ENCODE assay signal across 15 cellular contexts in the genomic region with DNA sequence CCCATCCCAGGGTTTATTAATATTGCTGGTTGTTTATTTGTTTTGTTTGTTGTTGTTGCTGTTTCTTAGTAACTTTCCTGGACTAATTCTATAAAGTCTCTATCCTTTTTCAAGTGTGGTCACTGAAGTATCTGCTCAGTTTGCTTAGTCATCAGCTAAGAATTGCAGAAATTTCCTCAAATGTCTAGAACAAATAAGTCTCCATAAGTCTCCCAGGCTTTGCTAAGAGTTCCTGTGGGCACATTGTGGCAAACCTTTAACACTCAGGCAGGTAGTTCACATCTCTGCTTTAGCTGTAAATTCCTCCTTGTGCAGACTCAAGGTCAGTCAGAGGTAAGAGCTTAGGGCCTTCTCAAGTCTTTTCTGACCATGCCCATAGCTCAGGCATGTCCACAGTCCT. TPM values are rescaled to one million over a fixed set of nuclear protein-coding genes. Genes with fewer than 3 reads are reported as not detected.
DNase-seq lines count a peak whose midpoint lies in the region; ATAC-seq and TF ChIP-seq lines count a peak whose summit lies in the region.
"Had no signal": no experiment of that assay in that cellular context is flagged by ENCODE, and none has a peak within 500 bp of the region (broad histone marks: within the 10 kb centered on the region; RNA-seq: fewer than 3 reads in every experiment).

No MANE protein-coding gene starts in this region.

- H3K27ac ChIP-seq in GM23248 = peak overlapping the region; percentile 82
- 0 out of 2 replicates have a peak overlapping the region, but pooled peaks have one; percentile 11 for H3K27ac ChIP-seq in SJCRH30
- no peak overlapping the region for H3K27ac ChIP-seq in fibroblast of lung (ENCODE audit: insufficient read depth, low read length)

- no peaks in the 10 kb centered on the region for H3K27me3 ChIP-seq in GM23248 (replicated peaks; ENCODE audit: insufficient read depth)
- H3K27me3 ChIP-seq in SJCRH30 = no peaks in the 10 kb centered on the region
- no peaks in the 10 kb centered on the region for H3K27me3 ChIP-seq in fibroblast of lung (ENCODE audit: control insufficient read depth, insufficient read depth, low read length)

- peaks cover 59% of the 10 kb centered on the region for H3K27me3 Mint-ChIP-seq in stimulated activated memory B cell treated with anti-CD40 and anti-IgM and Interleukin-4, amounts not matched to agents 10 μg/mL and 1 μg/mL and 100 μg/mL, for 72 hours

- H3K9ac ChIP-seq in GM23248 (peak overlapping the region; percentile 60), fibroblast of lung (ENCODE audit: insufficient read depth, low read length) (no peak overlapping the region)

- no peaks in the 10 kb centered on the region for H3K79me2 ChIP-seq in GM23248 (ENCODE audit: insufficient read depth)
- H3K79me2 ChIP-seq in fibroblast of lung (ENCODE audit: control insufficient read depth, insufficient read depth, low read length) = no peaks in the 10 kb centered on the region

- DNase-seq in GM23248 = peak; percentile 89
- DNase-seq in SJCRH30 = peak in 1 of 2 experiments; percentile 28
- peak; percentile 53 to 99 for DNase-seq in fibroblast of lung (ENCODE audit: low read depth in 2 of 2)
- peak; percentile 87 for DNase-seq in retinal pigment epithelial cell (ENCODE audit: low read depth)
- no peak for DNase-seq in NK-92 (lab: John Stamatoyannopoulos, UW; ENCODE audit: unreplicated experiment)
- DNase-seq: activated CD8-positive, alpha-beta T cell treated with anti-CD3 and anti-CD28 coated beads for 36 hours; GDM1; left colon; NCI-H524 treated with DMSO at 0.1 percent for 48 hours; stimulated activated CD4-positive, alpha-beta T cell treated with anti-CD3 and anti-CD28 coated beads, Interleukin-4, amount 100 ng/mL, for 1 hour had no signal

- ATAC-seq in HG02938 (IDR thresholded peaks at IDR 0.05; ENCODE audit: unreplicated experiment) = no peak
- ATAC-seq in stimulated activated memory B cell treated with anti-CD40 and anti-IgM and Interleukin-4, amounts not matched to agents 10 μg/mL and 1 μg/mL and 100 μg/mL, for 72 hours = no peak
- ATAC-seq in activated CD4-positive, CD25-positive, alpha-beta regulatory T cell treated with anti-CD3 and anti-CD28 coated beads, Interleukin-2, amount 50 U/mL, for 24 hours = no peak
- ATAC-seq: activated CD8-positive, alpha-beta T cell treated with anti-CD3 and anti-CD28 coated beads for 36 hours; left colon had no signal

- peaks cover 12% of the 10 kb centered on the region for H3F3A ChIP-seq in GM23248 (ENCODE audit: insufficient read depth)

- H3K9me3 ChIP-seq in GM23248 (ENCODE audit: low read depth) (no peaks in the 10 kb centered on the region), SJCRH30 (replicated peaks) (no peaks in the 10 kb centered on the region; the same call in 1 of the 2 replicates), fibroblast of lung (ENCODE audit: control insufficient read depth, insufficient read depth, low read depth, low read length) (no peaks in the 10 kb centered on the region)

- H2AFZ ChIP-seq in GM23248 (no peak overlapping the region), fibroblast of lung (ENCODE audit: low read length) (no peak overlapping the region)

- TF ChIP-seq CTCF in fibroblast of lung (conservative IDR thresholded peaks at IDR 0.05 in 1 of 2, IDR thresholded peaks at IDR 0.05 in 1 of 2; ENCODE audit: low read depth in 1 of 2, low read length in 2 of 2) = no peak
- no peak for TF ChIP-seq CTCF in retinal pigment epithelial cell (conservative IDR thresholded peaks at IDR 0.05; ENCODE audit: low read depth, low read length)

- in situ Hi-C loops in GM23248 (cut with MboI) = no loop called here

- no peak overlapping the region for H3K4me3 Mint-ChIP-seq in stimulated activated memory B cell treated with anti-CD40 and anti-IgM and Interleukin-4, amounts not matched to agents 10 μg/mL and 1 μg/mL and 100 μg/mL, for 72 hours
- H3K4me3 Mint-ChIP-seq: activated CD8-positive, alpha-beta T cell treated with anti-CD3 and anti-CD28 coated beads for 36 hours had no signal

- H3K27ac Mint-ChIP-seq in stimulated activated memory B cell treated with anti-CD40 and anti-IgM and Interleukin-4, amounts not matched to agents 10 μg/mL and 1 μg/mL and 100 μg/mL, for 72 hours = no peak overlapping the region
- H3K27ac Mint-ChIP-seq: activated CD8-positive, alpha-beta T cell treated with anti-CD3 and anti-CD28 coated beads for 36 hours had no signal

- peaks cover 12% of the 10 kb centered on the region for H3K9me3 Mint-ChIP-seq in stimulated activated memory B cell treated with anti-CD40 and anti-IgM and Interleukin-4, amounts not matched to agents 10 μg/mL and 1 μg/mL and 100 μg/mL, for 72 hours

- peaks cover 23% of the 10 kb centered on the region for H3K4me1 ChIP-seq in GM23248 (ENCODE audit: insufficient read depth)
- H3K4me1 ChIP-seq in SJCRH30 = peaks cover 17% of the 10 kb centered on the region
- peaks cover 6% of the 10 kb centered on the region for H3K4me1 ChIP-seq in fibroblast of lung (ENCODE audit: control insufficient read depth, extremely low read depth, insufficient read depth, low read length)

- H3K4me2 ChIP-seq in GM23248 (ENCODE audit: unreplicated experiment) (peak overlapping the region; percentile 72), fibroblast of lung (ENCODE audit: extremely low read depth, insufficient read depth, low read length) (peak overlapping the region; percentile 19)

- H3K36me3 ChIP-seq in GM23248 (ENCODE audit: low read depth) (no peaks in the 10 kb centered on the region), SJCRH30 (no peaks in the 10 kb centered on the region), fibroblast of lung (ENCODE audit: control insufficient read depth, insufficient read depth, low read length) (no peaks in the 10 kb centered on the region)

- no peaks in the 10 kb centered on the region for H3K4me1 Mint-ChIP-seq in stimulated activated memory B cell treated with anti-CD40 and anti-IgM and Interleukin-4, amounts not matched to agents 10 μg/mL and 1 μg/mL and 100 μg/mL, for 72 hours

- no peaks in the 10 kb centered on the region for H3K9me2 ChIP-seq in GM23248 (ENCODE audit: insufficient read depth)

- no peak overlapping the region for H3K4me3 ChIP-seq in GM23248
- no peak overlapping the region for H3K4me3 ChIP-seq in SJCRH30
- H3K4me3 ChIP-seq in fibroblast of lung (replicated peaks in 1 of 4; ENCODE audit: control extremely low read depth in 1 of 4, insufficient read depth in 1 of 4, low read depth in 3 of 4, low read length in 4 of 4) = no peak overlapping the region
- H3K4me3 ChIP-seq in retinal pigment epithelial cell (ENCODE audit: low read length) = no peak overlapping the region

- H3K36me3 Mint-ChIP-seq in stimulated activated memory B cell treated with anti-CD40 and anti-IgM and Interleukin-4, amounts not matched to agents 10 μg/mL and 1 μg/mL and 100 μg/mL, for 72 hours = peaks cover 1% of the 10 kb centered on the region

- H4K20me1 ChIP-seq in GM23248 (ENCODE audit: insufficient read depth) (no peaks in the 10 kb centered on the region), fibroblast of lung (ENCODE audit: control insufficient read depth, extremely low read depth, insufficient read depth, low read length) (no peaks in the 10 kb centered on the region)

RNA-seq across cellular contexts. Expression of a gene that starts 38.9 kb away (rescaled TPM):
- total RNA-seq in GM23248 (2014; rRNA removed; shearing (Covaris generic)) = not detected in 2 replicates
- not detected in 2 replicates for polyA plus RNA-seq in GM23248 (2016; fragmentation: Nextera tagmentation; extraction: Ambion mirVana)
- total RNA-seq in SJCRH30 (2014; rRNA removed; shearing (Covaris generic)) = not detected in 2 replicates
- total RNA-seq in fibroblast of lung = not detected in 2 replicates
- not detected in 2 replicates for polyA plus RNA-seq in fibroblast of lung
- not detected in 2 replicates for polyA plus RNA-seq in fibroblast of lung (2012)
- not detected in 2 replicates for polyA minus RNA-seq in fibroblast of lung (ENCODE audit: low replicate concordance)
- total RNA-seq: activated CD8-positive, alpha-beta T cell treated with anti-CD3 and anti-CD28 coated beads for 36 hours; H1; left colon; temporal lobe had no signal
- polyA plus RNA-seq: H1 had no signal
